12 cellular contexts compared by ENCODE assay signal in the genomic region with DNA sequence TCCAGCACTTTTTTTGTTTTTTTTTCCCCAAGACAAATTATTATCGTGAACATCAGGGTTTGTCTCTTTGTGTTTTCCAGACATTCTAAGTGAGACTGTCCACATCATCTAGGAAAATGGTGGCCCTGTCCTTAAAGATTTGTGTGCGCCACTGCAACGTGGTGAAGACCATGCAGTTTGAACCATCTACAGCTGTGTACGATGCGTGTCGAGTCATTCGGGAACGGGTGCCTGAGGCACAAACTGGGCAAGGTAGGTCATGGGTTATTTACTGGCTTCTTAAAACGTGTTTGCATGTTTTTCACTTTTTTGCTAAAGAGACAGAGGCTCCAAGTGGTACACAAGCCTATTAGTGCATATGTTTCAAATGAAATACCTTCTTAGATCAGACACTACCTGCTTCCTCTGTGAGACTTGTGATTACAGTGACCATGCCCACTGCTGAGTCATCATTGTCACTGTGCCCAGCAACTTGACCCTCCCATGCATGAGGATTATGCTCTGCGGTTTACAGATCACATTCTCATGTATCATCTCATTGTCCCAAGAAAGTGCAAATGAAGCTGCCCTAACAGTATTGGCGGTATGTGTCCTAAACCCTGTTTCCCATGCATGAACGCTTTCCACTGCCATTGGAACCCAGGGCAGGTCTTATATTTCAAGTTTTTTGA.
DNase-seq lines count a peak whose midpoint lies in the region; ATAC-seq and TF ChIP-seq lines count a peak whose summit lies in the region.
"Had no signal": no experiment of that assay in that cellular context is flagged by ENCODE, and none has a peak within 500 bp of the region (broad histone marks: within the 10 kb centered on the region; RNA-seq: fewer than 3 reads in every experiment).

No MANE protein-coding gene starts in this region.

- H3K27me3 ChIP-seq in SJSA1 (replicated peaks): no peaks in the 10 kb centered on the region
- no peaks in the 10 kb centered on the region for H3K27me3 ChIP-seq in upper lobe of right lung
- H3K27me3 ChIP-seq: spleen, uterus had no signal

- H3K4me3 ChIP-seq in SJSA1 (no peak overlapping the region), fibroblast of villous mesenchyme (ENCODE audit: low read depth, low read length) (no peak overlapping the region), upper lobe of right lung (no peak overlapping the region)
- H3K4me3 ChIP-seq: spleen, uterus had no signal

- TF ChIP-seq CTCF in fibroblast of villous mesenchyme (IDR thresholded peaks at IDR 0.05; ENCODE audit: insufficient read depth, low read depth, low read length): no peak
- no peak for TF ChIP-seq CTCF in upper lobe of right lung (IDR thresholded peaks at IDR 0.05)

- DNase-seq in NOMO-1 treated with DMSO at 0.1 percent for 48 hours (lab: John Stamatoyannopoulos, UW; ENCODE audit: unreplicated experiment) (peak; percentile 8), NOMO-1 treated with dmso at 0.1 percent for 144 hours (lab: John Stamatoyannopoulos, UW; ENCODE audit: unreplicated experiment) (no peak), SJSA1 (ENCODE audit: low read depth in 1 of 2, low spot score in 2 of 2) (peak; percentile 77 to 83), fibroblast of villous mesenchyme (ENCODE audit: low read depth) (peak; percentile 60), upper lobe of right lung (no peak), NCI-H2171 treated with DMSO at 0.1 percent for 48 hours (lab: John Stamatoyannopoulos, UW) (no peak)
- DNase-seq in activated T-helper 1 cell treated with anti-CD3 and anti-CD28 coated beads, Interleukin-12 subunit alpha, Interleukin-12 subunit beta, Interleukin-2, Interleukin-4 antibody, amounts not matched to agents 30 ng/mL and 10 ng/mL and 1 ng/mL, durations not matched to agents 14 hours and 24 hours and 36 hours (ENCODE audit: low spot score): no peak
- DNase-seq: spleen, uterus had no signal

- H3K27ac Mint-ChIP-seq in activated T-helper 1 cell treated with anti-CD3 and anti-CD28 coated beads, Interleukin-12 subunit alpha, Interleukin-12 subunit beta, Interleukin-2, Interleukin-4 antibody, amounts not matched to agents 30 ng/mL and 10 ng/mL and 1 ng/mL, durations not matched to agents 14 hours and 24 hours and 36 hours: no peak overlapping the region
- H3K27ac Mint-ChIP-seq: B cell had no signal

- H3K27ac ChIP-seq in SJSA1 (peak overlapping the region; percentile 25; the same call in 1 of the 2 replicates), upper lobe of right lung (no peak overlapping the region)
- H3K27ac ChIP-seq: spleen, uterus had no signal

- ATAC-seq in upper lobe of right lung (peak; percentile 50), HG03378 (IDR thresholded peaks at IDR 0.05; ENCODE audit: unreplicated experiment) (no peak)

- H3K36me3 ChIP-seq in SJSA1: no peaks in the 10 kb centered on the region
- no peaks in the 10 kb centered on the region for H3K36me3 ChIP-seq in upper lobe of right lung
- H3K36me3 ChIP-seq: spleen, uterus had no signal

- no peak overlapping the region for H3K4me3 Mint-ChIP-seq in activated T-helper 1 cell treated with anti-CD3 and anti-CD28 coated beads, Interleukin-12 subunit alpha, Interleukin-12 subunit beta, Interleukin-2, Interleukin-4 antibody, amounts not matched to agents 30 ng/mL and 10 ng/mL and 1 ng/mL, durations not matched to agents 14 hours and 24 hours and 36 hours
- H3K4me3 Mint-ChIP-seq: B cell; T-helper 1 cell treated with Interleukin-12 subunit alpha and Interleukin-12 subunit beta and Interleukin-4 antibody, amounts not matched to agents 30 μg/mL and 1 μg/mL, for 36 hours had no signal

- no peaks in the 10 kb centered on the region for H3K9me3 Mint-ChIP-seq in activated T-helper 1 cell treated with anti-CD3 and anti-CD28 coated beads, Interleukin-12 subunit alpha, Interleukin-12 subunit beta, Interleukin-2, Interleukin-4 antibody, amounts not matched to agents 30 ng/mL and 10 ng/mL and 1 ng/mL, durations not matched to agents 14 hours and 24 hours and 36 hours
- H3K9me3 Mint-ChIP-seq: T-helper 1 cell treated with Interleukin-12 subunit alpha and Interleukin-12 subunit beta and Interleukin-4 antibody, amounts not matched to agents 30 μg/mL and 1 μg/mL, for 36 hours had no signal

- peaks cover 15% of the 10 kb centered on the region for H3K4me1 Mint-ChIP-seq in activated T-helper 1 cell treated with anti-CD3 and anti-CD28 coated beads, Interleukin-12 subunit alpha, Interleukin-12 subunit beta, Interleukin-2, Interleukin-4 antibody, amounts not matched to agents 30 ng/mL and 10 ng/mL and 1 ng/mL, durations not matched to agents 14 hours and 24 hours and 36 hours (ENCODE audit: low read depth)
- H3K4me1 Mint-ChIP-seq: B cell had no signal

- intact Hi-C loops in upper lobe of right lung (cut with DNase I): no loop called here
- intact Hi-C loops in activated T-helper 1 cell treated with anti-CD3 and anti-CD28 coated beads, Interleukin-12 subunit alpha, Interleukin-12 subunit beta, Interleukin-2, Interleukin-4 antibody, amounts not matched to agents 30 ng/mL and 10 ng/mL and 1 ng/mL, durations not matched to agents 14 hours and 24 hours and 36 hours (cut with micrococcal nuclease): no loop called here

- H3K36me3 Mint-ChIP-seq in activated T-helper 1 cell treated with anti-CD3 and anti-CD28 coated beads, Interleukin-12 subunit alpha, Interleukin-12 subunit beta, Interleukin-2, Interleukin-4 antibody, amounts not matched to agents 30 ng/mL and 10 ng/mL and 1 ng/mL, durations not matched to agents 14 hours and 24 hours and 36 hours (ENCODE audit: low read depth): no peaks in the 10 kb centered on the region

- H3K4me1 ChIP-seq in SJSA1 (replicated peaks) (peaks cover 28% of the 10 kb centered on the region), upper lobe of right lung (no peaks in the 10 kb centered on the region)
- H3K4me1 ChIP-seq: uterus had no signal

- H3K9me3 ChIP-seq in SJSA1 (replicated peaks) (no peaks in the 10 kb centered on the region; the same call in 1 of the 2 replicates), upper lobe of right lung (no peaks in the 10 kb centered on the region)
- H3K9me3 ChIP-seq: spleen, uterus had no signal

- peaks cover 2% of the 10 kb centered on the region for H3K27me3 Mint-ChIP-seq in activated T-helper 1 cell treated with anti-CD3 and anti-CD28 coated beads, Interleukin-12 subunit alpha, Interleukin-12 subunit beta, Interleukin-2, Interleukin-4 antibody, amounts not matched to agents 30 ng/mL and 10 ng/mL and 1 ng/mL, durations not matched to agents 14 hours and 24 hours and 36 hours (ENCODE audit: insufficient read depth)

Comparison
In these comparisons a context has a peak if more than half of its experiments do, and no peak if none do; other contexts are left out.
1. DNase-seq: peak in NOMO-1 treated with DMSO at 0.1 percent for 48 hours (single experiment), SJSA1 (2 of 2) and fibroblast of villous mesenchyme (single experiment); none in NOMO-1 treated with dmso at 0.1 percent for 144 hours (single experiment), upper lobe of right lung (single experiment), NCI-H2171 treated with DMSO at 0.1 percent for 48 hours (single experiment) and activated T-helper 1 cell treated with anti-CD3 and anti-CD28 coated beads, Interleukin-12 subunit alpha, Interleukin-12 subunit beta, Interleukin-2, Interleukin-4 antibody, amounts not matched to agents 30 ng/mL and 10 ng/mL and 1 ng/mL, durations not matched to agents 14 hours and 24 hours and 36 hours (single experiment).